ENCODE assay signal across 2 cellular contexts in the genomic region with DNA sequence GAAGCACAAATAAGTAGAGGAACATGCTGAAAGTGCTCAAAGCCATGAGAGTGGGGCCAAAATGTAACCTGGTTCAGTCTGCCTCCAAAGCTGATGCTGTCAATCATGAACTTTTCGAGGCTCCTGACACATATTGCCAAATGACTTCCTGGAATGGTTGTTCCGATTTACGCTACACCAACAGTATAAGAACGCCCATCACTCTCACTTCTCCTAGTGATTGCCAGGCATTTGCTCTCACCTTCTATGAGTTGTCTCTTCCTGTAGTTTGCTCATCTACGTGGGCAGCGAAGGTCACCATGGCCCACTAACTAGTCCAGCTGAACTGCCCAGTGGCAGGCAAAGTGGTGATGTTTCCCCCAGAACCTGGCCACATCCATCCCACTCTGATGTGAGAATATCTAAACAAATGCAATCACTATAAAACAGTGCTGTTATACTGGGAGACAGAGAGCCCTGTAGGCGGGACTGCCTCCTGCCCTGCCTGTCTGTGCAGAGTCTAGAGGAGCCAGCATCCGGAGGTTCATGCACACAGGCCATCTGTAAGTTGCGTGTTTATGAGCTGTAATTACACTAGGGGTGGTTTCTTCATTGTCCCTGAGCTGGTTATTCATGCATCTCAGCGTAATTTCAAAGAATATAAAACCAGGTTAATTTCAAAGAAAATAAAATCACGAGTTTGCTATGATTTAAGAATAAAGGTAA.
TF ChIP-seq lines count a peak whose summit lies in the region.

No MANE protein-coding gene starts in this region.

TF ChIP-seq in A549, 52 proteins besides CTCF, POLR2A, EP300 and RAD21 (continued from another document):
- TF ChIP-seq ELK1 (IDR thresholded peaks at IDR 0.05; ENCODE audit: low read depth, low read length) (no peak), GATA3 (IDR thresholded peaks at IDR 0.05; ENCODE audit: borderline replicate concordance) (no peak), HOXA7 (CRISPR knock-in tag; IDR thresholded peaks at IDR 0.05) (no peak), EHMT2 (IDR thresholded peaks at IDR 0.05; ENCODE audit: low read depth) (no peak), CBX2 (IDR thresholded peaks at IDR 0.05; ENCODE audit: borderline replicate concordance, low read depth) (no peak), RCOR1 (IDR thresholded peaks at IDR 0.05; ENCODE audit: low read depth, low read length) (no peak), HES2 (IDR thresholded peaks at IDR 0.05) (no peak)

TF ChIP-seq in IMR-90, 13 proteins besides CTCF, POLR2A, EP300 and RAD21:
- no peak for TF ChIP-seq RCOR1 (IDR thresholded peaks at IDR 0.05; ENCODE audit: insufficient replicate concordance, low read length)
- TF ChIP-seq RFX5 (IDR thresholded peaks at IDR 0.05; ENCODE audit: low read depth, low read length) = no peak
- no peak for TF ChIP-seq FOS (IDR thresholded peaks at IDR 0.05; ENCODE audit: low read depth, low read length)
- no peak for TF ChIP-seq MXI1 (IDR thresholded peaks at IDR 0.05; ENCODE audit: borderline replicate concordance, low read depth, low read length)
- TF ChIP-seq MAFK (IDR thresholded peaks at IDR 0.05; ENCODE audit: low read depth, low read length) = no peak
- no peak for TF ChIP-seq USF2 (IDR thresholded peaks at IDR 0.05; ENCODE audit: low read depth, low read length)
- TF ChIP-seq CEBPB (IDR thresholded peaks at IDR 0.05; ENCODE audit: low read depth, low read length) = no peak
- TF ChIP-seq SMC3 (IDR thresholded peaks at IDR 0.05; ENCODE audit: low read depth, low read length) = no peak
